ENCODE assay signal across 21 cellular contexts in genomic region chr2:30897539-30897938, GRCh38.
A peak's percentile ranks its signal among the peaks of the same experiment; 100 is the strongest.
DNase-seq lines count a peak whose midpoint lies in the region; ATAC-seq and TF ChIP-seq lines count a peak whose summit lies in the region.
"Had no signal": no experiment of that assay in that cellular context is flagged by ENCODE, and none has a peak within 500 bp of the region (broad histone marks: within the 10 kb centered on the region; RNA-seq: fewer than 3 reads in every experiment).

No MANE protein-coding gene starts in this region.

- H3K4me1 ChIP-seq in A673 (ENCODE audit: insufficient read depth, low read length, poor library complexity, severe bottlenecking) (no peaks in the 10 kb centered on the region), GM23338 (ENCODE audit: insufficient read depth) (no peaks in the 10 kb centered on the region), lung (ENCODE audit: control insufficient read depth in 2 of 2, insufficient read depth in 2 of 2, low read length in 2 of 2) (no peaks in the 10 kb centered on the region), PC-3 (ENCODE audit: insufficient read depth, low read length) (no peaks in the 10 kb centered on the region), right atrium auricular region (peaks cover 0 to 5% of the 10 kb centered on the region in 2 donors)
- H3K4me1 ChIP-seq: A549, HAP-1 had no signal

- H4K20me1 ChIP-seq in GM23338 (replicated peaks; ENCODE audit: insufficient read depth): no peaks in the 10 kb centered on the region
- H4K20me1 ChIP-seq in PC-3 (ENCODE audit: low read length): no peaks in the 10 kb centered on the region

- H3K4me3 Mint-ChIP-seq in GM23338: no peak overlapping the region
- H3K4me3 Mint-ChIP-seq: CD4-positive, alpha-beta memory T cell; HFFc6 had no signal

- H3K27ac ChIP-seq in A673 (ENCODE audit: low read depth, low read length, poor library complexity, severe bottlenecking): no peak overlapping the region
- H3K27ac ChIP-seq in GM23338 (ENCODE audit: low read depth): no peak overlapping the region
- no peak overlapping the region for H3K27ac ChIP-seq in lung (ENCODE audit: low read depth in 1 of 2, low read length in 1 of 2)
- H3K27ac ChIP-seq in PC-3 (ENCODE audit: low read length): no peak overlapping the region
- no peak overlapping the region for H3K27ac ChIP-seq in right atrium auricular region
- H3K27ac ChIP-seq: A549, GM23248 had no signal

- H3K36me3 ChIP-seq in A673 (ENCODE audit: insufficient read depth, low read length, poor library complexity, severe bottlenecking): no peaks in the 10 kb centered on the region
- no peaks in the 10 kb centered on the region for H3K36me3 ChIP-seq in GM23338 (ENCODE audit: insufficient read depth)
- H3K36me3 ChIP-seq in lung (ENCODE audit: control insufficient read depth in 2 of 2, insufficient read depth in 2 of 2, low read length in 2 of 2): no peaks in the 10 kb centered on the region
- no peaks in the 10 kb centered on the region for H3K36me3 ChIP-seq in PC-3 (ENCODE audit: low read depth, low read length)
- no peaks in the 10 kb centered on the region for H3K36me3 ChIP-seq in right atrium auricular region
- H3K36me3 ChIP-seq: HAP-1 had no signal

- H3K36me3 Mint-ChIP-seq in GM23338 (ENCODE audit: low read depth): peaks cover 4% of the 10 kb centered on the region; the same call in 1 of the 3 replicates
- H3K36me3 Mint-ChIP-seq: CD4-positive, alpha-beta memory T cell had no signal

- H2AFZ ChIP-seq in GM23338: no peak overlapping the region
- H2AFZ ChIP-seq in PC-3 (ENCODE audit: low read length): no peak overlapping the region
- H2AFZ ChIP-seq: GM23248 had no signal

- no peak overlapping the region for H3K9ac ChIP-seq in PC-3 (ENCODE audit: low read length)
- H3K9ac ChIP-seq: GM23248 had no signal

- intact Hi-C loops in A673 (cut with micrococcal nuclease; ENCODE audit: unreplicated experiment): no loop called here
- intact Hi-C loops in PC-3 (cut with micrococcal nuclease): no loop called here

- CTCF ChIA-PET in A673 (lab: Charles Lee) (interaction anchor here (1.5 kb wide), 1 partner anchor 273 kb away, joined by 4 read pairs; no protein-coding TSS in a partner anchor), PC-3 (lab: Charles Lee) (no interaction called here)

- WGBS in lung, 2 donors: 96 to 98% methylated on average over 13 of the region's 13 CpGs

- no peaks in the 10 kb centered on the region for H3K9me3 Mint-ChIP-seq in GM23338
- H3K9me3 Mint-ChIP-seq: HFFc6 had no signal

- no peaks in the 10 kb centered on the region; the same call in 2 of the 3 replicates for H3K4me1 Mint-ChIP-seq in GM23338
- H3K4me1 Mint-ChIP-seq: CD4-positive, alpha-beta memory T cell had no signal

- peaks cover 5% of the 10 kb centered on the region for H3K27me3 Mint-ChIP-seq in GM23338 (ENCODE audit: insufficient read depth, low read depth, poor library complexity)

- no TSS peak for BruUV-seq in A673 (replicated peaks; lab: Mats Ljungman, UMichigan)
- no TSS peak for BruUV-seq in PC-3 (replicated peaks; lab: Mats Ljungman, UMichigan)

- POLR2A ChIA-PET in A673 (lab: Charles Lee; ENCODE audit: low non-redundant PET): no interaction called here
- POLR2A ChIA-PET in PC-3 (lab: Charles Lee; ENCODE audit: unreplicated experiment): no interaction called here

- H3F3A ChIP-seq in GM23338 (replicated peaks; ENCODE audit: low read depth): no peaks in the 10 kb centered on the region
- no peaks in the 10 kb centered on the region for H3F3A ChIP-seq in PC-3 (ENCODE audit: low read length, unreplicated experiment)

- H3K4me3 ChIP-seq in A673 (ENCODE audit: low read depth, low read length, poor library complexity, severe bottlenecking) (no peak overlapping the region), GM23338 (no peak overlapping the region), lung (no peak overlapping the region), PC-3 (ENCODE audit: low read length) (no peak overlapping the region), right atrium auricular region (no peak overlapping the region)
- H3K4me3 ChIP-seq: A549, GM12878, GM23248, HAP-1 had no signal

- H3K9me2 ChIP-seq in GM23338 (ENCODE audit: insufficient read depth) (peaks cover 4% of the 10 kb centered on the region; the same call in 1 of the 2 replicates), PC-3 (replicated peaks; ENCODE audit: low read length) (no peaks in the 10 kb centered on the region)

- H3K9me3 ChIP-seq in A673 (ENCODE audit: low read depth, low read length, poor library complexity, severe bottlenecking) (no peaks in the 10 kb centered on the region), lung (ENCODE audit: control insufficient read depth in 2 of 2, insufficient read depth in 1 of 2, low read length in 1 of 2) (peaks cover 0 to 6% of the 10 kb centered on the region in 2 donors), PC-3 (ENCODE audit: low read length) (no peaks in the 10 kb centered on the region), right atrium auricular region (peaks cover 0 to under 1% of the 10 kb centered on the region in 2 donors)
- H3K9me3 ChIP-seq: A549, HAP-1 had no signal

- no peak; the same call in 1 of the 2 replicates for TF ChIP-seq CTCF in A673 (conservative IDR thresholded peaks at IDR 0.05; ENCODE audit: low read depth, low read length)
- TF ChIP-seq CTCF in GM23338 (conservative IDR thresholded peaks at IDR 0.05; ENCODE audit: low read depth in 2 of 2): 0 out of 4 replicates have a peak, but pooled peaks of 1 of the 2 experiments have one; percentile 24
- TF ChIP-seq CTCF in lung (IDR thresholded peaks at IDR 0.05; ENCODE audit: control extremely low read depth, extremely low read depth): no peak
- no peak for TF ChIP-seq CTCF in PC-3 (conservative IDR thresholded peaks at IDR 0.05; ENCODE audit: low read depth, low read length)
- TF ChIP-seq CTCF in right atrium auricular region (IDR thresholded peaks at IDR 0.05): no peak

- H3K79me2 ChIP-seq in GM23338 (replicated peaks; ENCODE audit: insufficient read depth) (no peaks in the 10 kb centered on the region), PC-3 (ENCODE audit: low read length) (no peaks in the 10 kb centered on the region)

- peaks cover 6% of the 10 kb centered on the region for H3K27me3 ChIP-seq in A673 (replicated peaks; ENCODE audit: insufficient read depth, low read depth, low read length, poor library complexity)
- H3K27me3 ChIP-seq in GM23338 (ENCODE audit: insufficient read depth): no peaks in the 10 kb centered on the region
- H3K27me3 ChIP-seq in lung (ENCODE audit: control insufficient read depth, insufficient read depth): no peaks in the 10 kb centered on the region
- H3K27me3 ChIP-seq in PC-3 (ENCODE audit: low read length): peaks cover 27% of the 10 kb centered on the region
- no peaks in the 10 kb centered on the region for H3K27me3 ChIP-seq in right atrium auricular region

- H3K4me2 ChIP-seq in GM23338 (no peak overlapping the region), PC-3 (ENCODE audit: low read length) (no peak overlapping the region)
- H3K4me2 ChIP-seq: A549 had no signal

- H3K27ac Mint-ChIP-seq in GM23338: no peak overlapping the region
- H3K27ac Mint-ChIP-seq: CD4-positive, alpha-beta memory T cell; HFFc6 had no signal

- DNase-seq in A673 (ENCODE audit: low spot score): peak; percentile 61
- DNase-seq in GM23338 (ENCODE audit: low spot score): peak; percentile 15
- peak; percentile 19 for DNase-seq in ecto neural progenitor cell (ENCODE audit: low spot score)
- peak; percentile 17 for DNase-seq in lung (ENCODE audit: low spot score)
- DNase-seq in PC-3: no peak
- DNase-seq in right atrium auricular region (ENCODE audit: low spot score): no peak
- no peak for DNase-seq in NCI-H1694 (lab: John Stamatoyannopoulos, UW)
- DNase-seq: 8988T; C1 segment of cervical spinal cord; Calu3; CD4-positive, alpha-beta memory T cell; COR-L47; DMS53; DND-41; GDM1; GM23248; HFFc6 had no signal

- ATAC-seq in GM23338 (no peak), lung (ENCODE audit: insufficient read depth, low FRiP score) (no peak), HG02588 (IDR thresholded peaks at IDR 0.05; ENCODE audit: unreplicated experiment) (no peak), PC-3 (no peak)
- ATAC-seq: A549, GM12878 had no signal

TF ChIP-seq in GM23338, 12 proteins besides CTCF, POLR2A, EP300 and RAD21:
- TF ChIP-seq JUNB (IDR thresholded peaks at IDR 0.05; ENCODE audit: unreplicated experiment): no peak
- TF ChIP-seq CREB1 (CRISPR knock-in tag; IDR thresholded peaks at IDR 0.05; ENCODE audit: low read depth): no peak
- no peak for TF ChIP-seq EZH2phosphoT487 (IDR thresholded peaks at IDR 0.05; ENCODE audit: unreplicated experiment)
- TF ChIP-seq POLR2AphosphoS5 (IDR thresholded peaks at IDR 0.05; ENCODE audit: low read depth): no peak
- TF ChIP-seq ZNF114 (CRISPR knock-in tag; IDR thresholded peaks at IDR 0.05): no peak

Comparison
In these comparisons a context has a peak if more than half of its experiments do, and no peak if none do; other contexts are left out.
1. DNase-seq: peak in A673 (single experiment), GM23338 (single experiment), ecto neural progenitor cell (single experiment) and lung (single experiment); none in PC-3 (single experiment), right atrium auricular region (single experiment) and NCI-H1694 (single experiment).